ENCODE assay signal across 1 cellular context in genomic region chr7:156539999-156540398, GRCh38.
TF ChIP-seq lines count a peak whose summit lies in the region.

No MANE protein-coding gene starts in this region.

TF ChIP-seq in GM23338, 12 proteins besides CTCF, POLR2A, EP300 and RAD21 (continued from another document):
- TF ChIP-seq ZNF462 (CRISPR knock-in tag; IDR thresholded peaks at IDR 0.05) (no peak), STAT1 (IDR thresholded peaks at IDR 0.05; ENCODE audit: unreplicated experiment) (no peak), ZNF331 (CRISPR knock-in tag; IDR thresholded peaks at IDR 0.05; ENCODE audit: low read depth) (no peak), REST (IDR thresholded peaks at IDR 0.05; ENCODE audit: unreplicated experiment) (no peak), EZH2 (IDR thresholded peaks at IDR 0.05; ENCODE audit: low read depth, unreplicated experiment) (no peak), NANOG (IDR thresholded peaks at IDR 0.05; ENCODE audit: borderline replicate concordance) (no peak)
